Comparison of ENCODE assay signal across 15 cellular contexts in the genomic region with DNA sequence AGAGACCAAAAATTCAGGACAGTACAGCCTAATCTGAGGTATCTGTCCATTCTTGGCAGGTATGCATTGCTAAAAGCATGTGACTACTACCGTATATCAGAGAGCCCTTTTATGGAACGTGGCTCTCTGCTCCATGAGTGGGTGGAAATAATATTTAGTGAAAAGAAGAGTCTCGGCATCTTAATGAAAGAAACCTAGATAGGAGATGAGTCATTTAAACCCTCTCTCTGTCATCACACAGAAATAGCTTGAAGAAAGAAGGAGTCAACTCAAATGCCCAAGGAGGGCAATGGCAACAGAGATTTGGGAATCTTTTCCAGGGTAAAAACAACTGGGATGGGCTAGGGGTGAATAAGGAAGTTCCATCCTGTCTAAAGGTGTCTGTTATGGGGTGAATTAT.
"Had no signal": no experiment of that assay in that cellular context is flagged by ENCODE, and none has a peak within 500 bp of the region (broad histone marks: within the 10 kb centered on the region; RNA-seq: fewer than 3 reads in every experiment).

No MANE protein-coding gene starts in this region.

- H3K9me3 ChIP-seq: ascending aorta, colonic mucosa, heart left ventricle, left lung, pancreas, thoracic aorta had no signal

- H3K36me3 ChIP-seq: ascending aorta, colonic mucosa, heart left ventricle, left lung, neural progenitor cell, pancreas, thoracic aorta had no signal

- H3K9ac ChIP-seq: neural progenitor cell had no signal

- H3K27ac ChIP-seq: ascending aorta, colonic mucosa, heart left ventricle, left lung, neural progenitor cell, pancreas, thoracic aorta had no signal

- H3K4me2 ChIP-seq: neural progenitor cell had no signal

- H3K4me3 ChIP-seq: ascending aorta, colonic mucosa, heart left ventricle, left lung, neural progenitor cell, pancreas, thoracic aorta had no signal

- H3K27me3 ChIP-seq: ascending aorta, colonic mucosa, heart left ventricle, left lung, neural progenitor cell, pancreas had no signal

- H3K4me1 ChIP-seq: ascending aorta, colonic mucosa, heart left ventricle, left lung, pancreas had no signal

- H2AFZ ChIP-seq: neural progenitor cell had no signal

- ATAC-seq: activated CD8-positive, alpha-beta memory T cell treated with anti-CD3 and anti-CD28 coated beads, Interleukin-2, amount 10 ng/mL, durations not matched to agents 7 days and 5 days; activated T-cell treated with anti-CD3 and anti-CD28 coated beads, Interleukin-2, amount 50 U/mL, for 4 hours; heart left ventricle; left lung; pancreas; stimulated activated naive CD8-positive, alpha-beta T cell treated with anti-CD3 and anti-CD28 coated beads, Interleukin-15, amount 100 ng/mL, for 72 hours had no signal

- DNase-seq: activated B cell treated with CpG ODN at 0.5 μM for 24 hours; activated CD4-positive, alpha-beta T cell treated with anti-CD3 and anti-CD28 coated beads, Interleukin-2, amount 50 U/mL, for 4 hours; activated CD8-positive, alpha-beta memory T cell treated with anti-CD3 and anti-CD28 coated beads, Interleukin-2, amount 10 ng/mL, durations not matched to agents 7 days and 5 days; activated naive CD8-positive, alpha-beta T cell treated with anti-CD3 and anti-CD28 coated beads, Interleukin-2, amount 10 ng/mL, durations not matched to agents 7 days and 5 days; activated T-cell treated with anti-CD3 and anti-CD28 coated beads, Interleukin-2, amount 50 U/mL, for 4 hours; colonic mucosa; effector CD4-positive, alpha-beta T cell; heart left ventricle; left lung; pancreas; stimulated activated CD4-positive, alpha-beta T cell treated with anti-CD3 and anti-CD28 coated beads, Interleukin-4, amount 100 ng/mL, for 4 hours; stimulated activated naive CD8-positive, alpha-beta T cell treated with anti-CD3 and anti-CD28 coated beads, Interleukin-15, amount 100 ng/mL, for 72 hours had no signal
